29 cellular contexts compared by ENCODE assay signal in genomic region chr6:56624728-56625069, GRCh38.
"Had no signal": no experiment of that assay in that cellular context is flagged by ENCODE, and none has a peak within 500 bp of the region (broad histone marks: within the 10 kb centered on the region; RNA-seq: fewer than 3 reads in every experiment).

No MANE protein-coding gene starts in this region.

- H3K9me3 ChIP-seq: body of pancreas, MG63, Peyer's patch, SJSA1 had no signal

- H3K4me3 Mint-ChIP-seq: activated CD8-positive, alpha-beta T cell treated with anti-CD3 and anti-CD28 coated beads, Interleukin-2, amount 10 ng/mL, durations not matched to agents 7 days and 5 days; activated naive CD4-positive, alpha-beta T cell treated with anti-CD3 and anti-CD28 coated beads, Interleukin-2, amount 50 U/mL, for 24 hours; activated T-cell treated with anti-CD3 and anti-CD28 coated beads, Interleukin-2, amount 50 U/mL, for 24 hours; activated T-helper 1 cell treated with anti-CD3 and anti-CD28 coated beads, Interleukin-12 subunit alpha, Interleukin-12 subunit beta, Interleukin-2, Interleukin-4 antibody, amounts not matched to agents 30 ng/mL and 10 ng/mL and 1 ng/mL, durations not matched to agents 14 hours and 24 hours and 36 hours; T-helper 1 cell treated with Interleukin-12 subunit alpha and Interleukin-12 subunit beta and Interleukin-4 antibody, amounts not matched to agents 30 μg/mL and 1 μg/mL, for 36 hours; WTC11 had no signal

- H3K4me3 ChIP-seq: body of pancreas, MG63, Peyer's patch, SJSA1 had no signal

- DNase-seq: activated CD4-positive, alpha-beta T cell treated with anti-CD3 and anti-CD28 coated beads for 48 hours; activated CD4-positive, alpha-beta T cell treated with anti-CD3 and anti-CD28 coated beads, Interleukin-2, amount 50 U/mL, for 4 hours; activated CD4-positive, CD25-positive, alpha-beta regulatory T cell treated with anti-CD3 and anti-CD28 coated beads, Interleukin-2, amount 50 U/mL, for 72 hours; activated CD8-positive, alpha-beta memory T cell treated with anti-CD3 and anti-CD28 coated beads, Interleukin-2, amount 50 U/mL, for 48 hours; activated CD8-positive, alpha-beta T cell treated with anti-CD3 and anti-CD28 coated beads, Interleukin-2, amount 10 ng/mL, durations not matched to agents 7 days and 5 days; activated effector memory CD4-positive, alpha-beta T cell treated with Interleukin-2 at 50 U/mL for 16 hours; activated naive CD4-positive, alpha-beta T cell; activated T-cell treated with anti-CD3 and anti-CD28 coated beads, Interleukin-2, amount 50 U/mL, for 24 hours; aorta; body of pancreas; central memory CD4-positive, alpha-beta T cell; MG63; MV-4-11; NCI-H1092 treated with DMSO at 0.1 percent for 48 hours; NCI-H1417 treated with DMSO at 0.1 percent for 48 hours; NCI-H1694 treated with DMSO at 0.1 percent for 48 hours; NCI-H2081; NCI-H510A treated with DMSO at 0.1 percent for 48 hours; NCI-H69; Peyer's patch; SHP77 had no signal

- H3K36me3 Mint-ChIP-seq: activated naive CD4-positive, alpha-beta T cell treated with anti-CD3 and anti-CD28 coated beads, Interleukin-2, amount 50 U/mL, for 24 hours had no signal

- FAIRE-seq: bronchial epithelial cell had no signal

- H3K27me3 Mint-ChIP-seq: activated T-cell treated with anti-CD3 and anti-CD28 coated beads, Interleukin-2, amount 50 U/mL, for 24 hours had no signal

- H3K27ac ChIP-seq: body of pancreas, Peyer's patch, RWPE1 had no signal

- H3K4me1 Mint-ChIP-seq: activated naive CD4-positive, alpha-beta T cell treated with anti-CD3 and anti-CD28 coated beads, Interleukin-2, amount 50 U/mL, for 24 hours; WTC11 had no signal

- H3K27me3 ChIP-seq: body of pancreas, MG63, Peyer's patch, SJSA1 had no signal

- H3K4me1 ChIP-seq: body of pancreas, Peyer's patch, SJSA1 had no signal

- H3K27ac Mint-ChIP-seq: activated CD8-positive, alpha-beta T cell treated with anti-CD3 and anti-CD28 coated beads, Interleukin-2, amount 10 ng/mL, durations not matched to agents 7 days and 5 days; activated naive CD4-positive, alpha-beta T cell treated with anti-CD3 and anti-CD28 coated beads, Interleukin-2, amount 50 U/mL, for 24 hours; activated T-cell treated with anti-CD3 and anti-CD28 coated beads, Interleukin-2, amount 50 U/mL, for 24 hours; activated T-helper 1 cell treated with anti-CD3 and anti-CD28 coated beads, Interleukin-12 subunit alpha, Interleukin-12 subunit beta, Interleukin-2, Interleukin-4 antibody, amounts not matched to agents 30 ng/mL and 10 ng/mL and 1 ng/mL, durations not matched to agents 14 hours and 24 hours and 36 hours; T-helper 1 cell treated with Interleukin-12 subunit alpha and Interleukin-12 subunit beta and Interleukin-4 antibody, amounts not matched to agents 30 μg/mL and 1 μg/mL, for 36 hours; WTC11 had no signal

- H3K9me3 Mint-ChIP-seq: activated naive CD4-positive, alpha-beta T cell treated with anti-CD3 and anti-CD28 coated beads, Interleukin-2, amount 50 U/mL, for 24 hours; activated T-cell treated with anti-CD3 and anti-CD28 coated beads, Interleukin-2, amount 50 U/mL, for 24 hours; activated T-helper 1 cell treated with anti-CD3 and anti-CD28 coated beads, Interleukin-12 subunit alpha, Interleukin-12 subunit beta, Interleukin-2, Interleukin-4 antibody, amounts not matched to agents 30 ng/mL and 10 ng/mL and 1 ng/mL, durations not matched to agents 14 hours and 24 hours and 36 hours; T-helper 1 cell treated with Interleukin-12 subunit alpha and Interleukin-12 subunit beta and Interleukin-4 antibody, amounts not matched to agents 30 μg/mL and 1 μg/mL, for 36 hours; WTC11 had no signal

- ATAC-seq: activated CD8-positive, alpha-beta T cell treated with anti-CD3 and anti-CD28 coated beads, Interleukin-2, amount 10 ng/mL, durations not matched to agents 7 days and 5 days; body of pancreas; SK-N-SH treated with all-trans-retinoic acid at 6 μM for 48 hours; WTC11 had no signal
